Comparison of ENCODE assay signal across 8 cellular contexts in genomic region chr19:10749435-10750384, GRCh38. TPM values are rescaled to one million over a fixed set of nuclear protein-coding genes. Genes with fewer than 3 reads are reported as not detected.
A peak's percentile ranks its signal among the peaks of the same experiment; 100 is the strongest.
DNase-seq lines count a peak whose midpoint lies in the region; ATAC-seq and TF ChIP-seq lines count a peak whose summit lies in the region.

No MANE protein-coding gene starts in this region.

- H3K9me3 ChIP-seq in heart left ventricle = no peaks in the 10 kb centered on the region
- H3K9me3 ChIP-seq in breast epithelium = no peaks in the 10 kb centered on the region

- no peaks in the 10 kb centered on the region for H3K36me3 ChIP-seq in heart left ventricle
- H3K36me3 ChIP-seq in breast epithelium = no peaks in the 10 kb centered on the region

- ATAC-seq in heart left ventricle = peak in 1 of 4 donors; percentile 1

- WGBS in heart left ventricle, 4 donors = 86 to 92% (median 90%) methylated on average over 12 to 13 of the region's 13 CpGs

- peaks cover 9% of the 10 kb centered on the region for H3K27me3 Mint-ChIP-seq in glutamatergic neuron (ENCODE audit: unreplicated experiment)

- H3K4me3 ChIP-seq in heart left ventricle = no peak overlapping the region
- H3K4me3 ChIP-seq in breast epithelium = no peak overlapping the region

- TF ChIP-seq POLR2A in heart left ventricle (IDR thresholded peaks at IDR 0.05) (no peak), breast epithelium (IDR thresholded peaks at IDR 0.05) (no peak)

- no peak for TF ChIP-seq CTCF in heart left ventricle (IDR thresholded peaks at IDR 0.05)
- TF ChIP-seq CTCF in breast epithelium (IDR thresholded peaks at IDR 0.05) = no peak
- no peak for TF ChIP-seq CTCF in glutamatergic neuron (IDR thresholded peaks at IDR 0.05; ENCODE audit: partially characterized antibody, unreplicated experiment)

- intact Hi-C loops in heart left ventricle (cut with DNase I) = loop anchor here in 1 of 10 donors (5.0 kb wide), 1 partner anchor 32 kb away; the partner anchor contains the start of gene DNM2
- intact Hi-C loops in cardiac septum (cut with DNase I) = no loop called here
- intact Hi-C loops in breast epithelium (cut with DNase I; ENCODE audit: low total_unique reads) = no loop called here
- intact Hi-C loops in posterior vena cava (cut with DNase I) = no loop called here

- H3K4me1 ChIP-seq in heart left ventricle (peaks cover 24 to 80% (median 64%) of the 10 kb centered on the region in 12 donors), breast epithelium (peaks cover 3 to 31% of the 10 kb centered on the region in 2 donors)

- H3K9me3 Mint-ChIP-seq in glutamatergic neuron (ENCODE audit: unreplicated experiment) = peaks cover 12% of the 10 kb centered on the region

- DNase-seq in heart left ventricle = no peak
- no peak for DNase-seq in cardiac septum (ENCODE audit: low spot score)
- DNase-seq in breast epithelium (ENCODE audit: low spot score in 2 of 2) = no peak
- DNase-seq in mucosa of gallbladder (ENCODE audit: low spot score) = peak; percentile 82
- peak; percentile 65 for DNase-seq in ureter (ENCODE audit: low spot score)
- DNase-seq in hypothalamus (lab: John Stamatoyannopoulos, UW) = no peak
- no peak for DNase-seq in glutamatergic neuron
- no peak for DNase-seq in posterior vena cava (ENCODE audit: low spot score)

- H3K4me1 Mint-ChIP-seq in glutamatergic neuron (ENCODE audit: low read depth, unreplicated experiment) = peaks cover 5% of the 10 kb centered on the region

- no peak overlapping the region for H3K4me3 Mint-ChIP-seq in glutamatergic neuron (ENCODE audit: unreplicated experiment)

- H3K27me3 ChIP-seq in heart left ventricle (no peaks in the 10 kb centered on the region), breast epithelium (no peaks in the 10 kb centered on the region)

- H3K27ac Mint-ChIP-seq in glutamatergic neuron (ENCODE audit: unreplicated experiment) = no peak overlapping the region

- no peaks in the 10 kb centered on the region for H3K36me3 Mint-ChIP-seq in glutamatergic neuron (ENCODE audit: unreplicated experiment)

- H3K27ac ChIP-seq in heart left ventricle = peak overlapping the region; percentile 35 to 94 (median 70)
- H3K27ac ChIP-seq in breast epithelium = peak overlapping the region; percentile 66 to 73

RNA-seq across cellular contexts. Expression of gene DNM2, which starts 31.8 kb away (rescaled TPM):
- total RNA-seq in heart left ventricle (100 to 1,000 TPM in 8 of 9 donors, 10 to 100 TPM in 1; 98.9 to 204 (median 137) TPM), cardiac septum (138 TPM), breast epithelium (10 to 100 TPM; 83.1 to 98.6 (median 84.5) TPM), mucosa of gallbladder (227 TPM), ureter (352 TPM), glutamatergic neuron (ENCODE audit: unreplicated experiment) (227 TPM), posterior vena cava (100 to 1,000 TPM in 1 of 2 donors, 10 to 100 TPM in 1; 94.9 to 107 TPM)
- polyA plus RNA-seq in heart left ventricle = 100 to 1,000 TPM in 1 of 2 donors, 10 to 100 TPM in 1; 98.9 to 118 TPM

RNA-seq across cellular contexts. Expression of gene QTRT1, which starts 48.5 kb away (rescaled TPM):
- total RNA-seq in heart left ventricle (10 to 100 TPM; 16.6 to 31.8 (median 25.7) TPM), cardiac septum (24.9 TPM), breast epithelium (10 to 100 TPM; 29.0 to 47.5 (median 31.2) TPM), mucosa of gallbladder (48.2 TPM), ureter (64.2 TPM), glutamatergic neuron (ENCODE audit: unreplicated experiment) (35.1 TPM), posterior vena cava (10 to 100 TPM; 24.9 to 27.6 TPM)
- 10 to 100 TPM; 32.1 to 46.6 TPM for polyA plus RNA-seq in heart left ventricle

Comparison
In these comparisons a context has a peak if more than half of its experiments do, and no peak if none do; other contexts are left out.
1. DNase-seq: peak in mucosa of gallbladder (single experiment) and ureter (single experiment); none in heart left ventricle (0 of 5), cardiac septum (single experiment), breast epithelium (0 of 2), hypothalamus (0 of 51), glutamatergic neuron (single experiment) and posterior vena cava (single experiment).